Comparison of ENCODE assay signal across 8 cellular contexts in genomic region chr19:16828990-16829821, GRCh38. TPM values are rescaled to one million over a fixed set of nuclear protein-coding genes. Genes with fewer than 3 reads are reported as not detected.
DNase-seq lines count a peak whose midpoint lies in the region; ATAC-seq and TF ChIP-seq lines count a peak whose summit lies in the region.

SIN3B (plus strand) TSS chr19:16829398; CDS start chr19:16829421, 23 bp downstream.

- H3K27ac ChIP-seq in WERI-Rb-1: peak within 1 kb of the TSS; percentile 46; the same call in 1 of the 2 replicates

- no peaks in the 10 kb centered on the region for H3K9me3 Mint-ChIP-seq in MCF 10A (ENCODE audit: unreplicated experiment)

- POLR2A ChIA-PET in MCF 10A (lab: Yijun Ruan, JAX): interaction anchor here (0.6 to 1.9 kb wide), 7 partner anchors 20 to 169 kb away, joined by 3 to 6 read pairs (median 4); partner anchors contain the start of genes SMIM7 and TMEM38A

- ATAC-seq in HG02623 (IDR thresholded peaks at IDR 0.05; ENCODE audit: unreplicated experiment): peak; percentile 73
- ATAC-seq in HG03139 (IDR thresholded peaks at IDR 0.05; ENCODE audit: unreplicated experiment): no peak

- peak within 1 kb of the TSS; percentile 76 for H3K9ac ChIP-seq in iPS-15b (ENCODE audit: low read depth, low read length)

- H3K9me3 ChIP-seq in WERI-Rb-1 (ENCODE audit: severe bottlenecking) (no peaks in the 10 kb centered on the region), iPS-15b (ENCODE audit: control insufficient read depth, insufficient read depth, low read length) (no peaks in the 10 kb centered on the region)

- H3K36me3 ChIP-seq in WERI-Rb-1 (peaks cover 25% of the 10 kb centered on the region), iPS-15b (ENCODE audit: control insufficient read depth, insufficient read depth, low read length) (peaks cover 30% of the 10 kb centered on the region)

- TF ChIP-seq CTCF in WERI-Rb-1 (IDR thresholded peaks at IDR 0.05; ENCODE audit: low read depth, low read length): no peak
- TF ChIP-seq CTCF in MCF 10A (IDR thresholded peaks at IDR 0.05; ENCODE audit: unreplicated experiment): no peak

- peaks cover 17% of the 10 kb centered on the region for H3K4me1 Mint-ChIP-seq in MCF 10A (ENCODE audit: insufficient read depth, unreplicated experiment)

- H3K27me3 Mint-ChIP-seq in MCF 10A (ENCODE audit: insufficient read depth, unreplicated experiment): no peaks in the 10 kb centered on the region

- H3K4me3 ChIP-seq in WERI-Rb-1 (ENCODE audit: low read depth, low read length) (peak within 1 kb of the TSS; percentile 79), iPS-15b (ENCODE audit: low read depth, low read length) (peak within 1 kb of the TSS; percentile 82), skeletal muscle cell (ENCODE audit: low read depth, low read length) (peak within 1 kb of the TSS; percentile 95)

- peaks cover 32% of the 10 kb centered on the region for H3K36me3 Mint-ChIP-seq in MCF 10A (ENCODE audit: insufficient read depth, unreplicated experiment)

- H3K27me3 ChIP-seq in WERI-Rb-1 (ENCODE audit: insufficient read depth, low read depth, severe bottlenecking) (no peaks in the 10 kb centered on the region), iPS-15b (ENCODE audit: control insufficient read depth, insufficient read depth, low read length) (no peaks in the 10 kb centered on the region)

- peak within 1 kb of the TSS; percentile 75 for H3K4me3 Mint-ChIP-seq in MCF 10A (ENCODE audit: unreplicated experiment)

- peak within 1 kb of the TSS; percentile 59 for H3K27ac Mint-ChIP-seq in MCF 10A (ENCODE audit: low read depth, unreplicated experiment)

- CTCF ChIA-PET in MCF 10A (lab: Yijun Ruan, JAX): interaction anchor here (0.6 to 1.3 kb wide), 3 partner anchors 114 to 200 kb away, joined by 3 to 5 read pairs (median 4); no protein-coding TSS in a partner anchor

- no TSS peak for BruUV-seq in MCF 10A (replicated peaks; lab: Mats Ljungman, UMichigan)

- peak; percentile 59 for DNase-seq in DMS153 treated with DMSO at 0.1 percent for 48 hours (lab: John Stamatoyannopoulos, UW; ENCODE audit: unreplicated experiment)
- DNase-seq in NCI-H2196 (lab: John Stamatoyannopoulos, UW; ENCODE audit: unreplicated experiment): peak; percentile 93
- peak; percentile 77 for DNase-seq in WERI-Rb-1
- DNase-seq in MCF 10A (ENCODE audit: unreplicated experiment): peak; percentile 94
- DNase-seq in skeletal muscle cell (ENCODE audit: low read depth): peak; percentile 48

- intact Hi-C loops in MCF 10A (cut with micrococcal nuclease): loop anchor here (5.0 kb wide), 2 partner anchors 68 to 257 kb away; partner anchors contain the start of gene SLC35E1

- peaks cover 9% of the 10 kb centered on the region for H3K4me1 ChIP-seq in iPS-15b (ENCODE audit: control insufficient read depth, insufficient read depth, low read length)

RNA-seq across cellular contexts. Expression of gene SIN3B, which starts in this region (rescaled TPM):
- 56.0 and 66.6 TPM in 2 replicates for total RNA-seq in MCF 10A (2022)
